ENCODE assay signal across 22 cellular contexts in the genomic region with DNA sequence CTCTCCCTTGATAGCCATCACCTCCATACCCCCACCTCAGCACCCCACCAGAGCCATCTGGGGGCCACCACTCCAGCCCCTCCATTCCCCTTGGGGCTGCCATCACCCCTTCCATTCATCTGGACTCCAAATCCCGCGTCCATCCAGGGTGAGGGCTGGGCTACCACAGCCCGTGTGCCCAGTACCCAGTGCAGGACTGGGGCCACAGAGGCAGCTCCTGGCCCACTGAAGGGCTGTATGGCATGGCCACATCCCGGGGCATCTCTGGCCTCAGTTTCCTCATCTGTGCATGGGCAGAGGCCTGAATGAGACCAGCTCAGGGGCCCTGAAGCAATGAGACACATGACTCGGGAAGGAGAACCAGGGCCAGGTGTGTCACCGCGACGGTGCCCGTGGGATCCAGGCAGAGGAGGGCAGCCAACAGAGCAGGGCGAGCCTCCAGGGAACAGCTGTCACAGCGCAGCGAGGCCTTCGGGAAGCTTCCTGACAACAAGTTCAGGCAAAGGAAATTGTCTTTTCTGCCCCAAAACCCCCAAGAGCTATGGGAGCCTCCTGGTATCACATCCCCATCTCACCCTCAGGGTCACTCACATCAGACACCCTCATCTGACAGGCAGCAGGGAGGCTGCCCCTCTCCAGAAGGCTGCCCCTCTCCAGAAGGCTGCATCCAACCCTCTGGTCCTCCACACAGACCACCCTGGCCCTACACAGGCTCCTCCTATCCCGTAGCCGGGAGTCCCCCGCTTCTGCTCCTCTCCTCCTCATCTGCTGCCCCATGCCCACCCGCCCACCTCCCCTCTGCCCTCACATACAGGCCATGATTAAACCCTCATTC.
A peak's percentile ranks its signal among the peaks of the same experiment; 100 is the strongest.
DNase-seq lines count a peak whose midpoint lies in the region; ATAC-seq and TF ChIP-seq lines count a peak whose summit lies in the region.
"Had no signal": no experiment of that assay in that cellular context is flagged by ENCODE, and none has a peak within 500 bp of the region (broad histone marks: within the 10 kb centered on the region; RNA-seq: fewer than 3 reads in every experiment).

No MANE protein-coding gene starts in this region.

- H4K20me1 ChIP-seq in IMR-90 (ENCODE audit: insufficient read depth, low read length) = no peaks in the 10 kb centered on the region

- peaks cover 0 to 7% of the 10 kb centered on the region in 2 experiments; a peak in 2 of 4 replicates for H3K79me1 ChIP-seq in IMR-90 (ENCODE audit: low read depth in 1 of 2, low read length in 2 of 2)

- 69% methylated on average over 3 of the region's 17 CpGs; no CpG with 5 or more reads in 1 of the 2 experiments for WGBS in IMR-90 (ENCODE audit: extremely low coverage in 2 of 2, insufficient read length in 1 of 2), 2 experiments
- WGBS in psoas muscle, 3 donors = 44 to 56% (median 56%) methylated on average over 17 of the region's 17 CpGs

- no peak overlapping the region for H2AK5ac ChIP-seq in IMR-90 (ENCODE audit: low read depth, low read length)

- no peak overlapping the region for H2BK5ac ChIP-seq in IMR-90 (ENCODE audit: low read depth, low read length, poor library complexity, severe bottlenecking)

- no peaks in the 10 kb centered on the region for H3K36me3 ChIP-seq in IMR-90 (ENCODE audit: control insufficient read depth, insufficient read depth, low read length)
- H3K36me3 ChIP-seq in psoas muscle (ENCODE audit: insufficient read depth in 1 of 2, low read depth in 1 of 2) = no peaks in the 10 kb centered on the region
- H3K36me3 ChIP-seq: SJCRH30 had no signal

- no TSS peak for BruUV-seq in IMR-90 (replicated peaks; lab: Mats Ljungman, UMichigan)

- H3K27me3 ChIP-seq in IMR-90 (ENCODE audit: control insufficient read depth, insufficient read depth, low read length) (no peaks in the 10 kb centered on the region), psoas muscle (ENCODE audit: insufficient read depth in 3 of 3, low read length in 2 of 3) (no peaks in the 10 kb centered on the region)

- no peak overlapping the region for H3K27ac ChIP-seq in IMR-90 (ENCODE audit: insufficient read depth, low read length)
- H3K27ac ChIP-seq in RWPE1 = peak overlapping the region; percentile 94
- H3K27ac ChIP-seq in psoas muscle = no peak overlapping the region
- H3K27ac ChIP-seq: 22Rv1, SJCRH30 had no signal

- H3K9me3 ChIP-seq in IMR-90 (ENCODE audit: control insufficient read depth, insufficient read depth, low read length) (no peaks in the 10 kb centered on the region), psoas muscle (no peaks in the 10 kb centered on the region)
- H3K9me3 ChIP-seq: SJCRH30 had no signal

- no peak overlapping the region for H2BK120ac ChIP-seq in IMR-90 (ENCODE audit: low read depth, low read length)

- no peak overlapping the region for H4K91ac ChIP-seq in IMR-90 (ENCODE audit: insufficient read depth, low read depth, low read length)

- TF ChIP-seq POLR2A in IMR-90 (IDR thresholded peaks at IDR 0.05; ENCODE audit: low read depth, low read length) = no peak

- H2AK9ac ChIP-seq in IMR-90 (replicated peaks; ENCODE audit: low read depth, low read length, poor library complexity) = peak overlapping the region; percentile 70

- ATAC-seq in IMR-90 (ENCODE audit: low read depth) (no peak), psoas muscle (peak; percentile 55 to 70 (median 68))
- ATAC-seq: HCT116, K562, SK-N-SH treated with all-trans-retinoic acid at 6 μM for 48 hours had no signal

- H3K4ac ChIP-seq in IMR-90 (ENCODE audit: low read depth, low read length) = no peak overlapping the region

- H3K56ac ChIP-seq in IMR-90 (ENCODE audit: extremely low read depth, insufficient read depth, low read length) = no peak overlapping the region

- CTCF ChIA-PET in IMR-90 (lab: Yijun Ruan, JAX) (no interaction called here), RWPE1 (lab: Yijun Ruan, JAX) (interaction anchor here (1.2 kb wide), 1 partner anchor 84 kb away, joined by 3 read pairs; no protein-coding TSS in a partner anchor)

- intact Hi-C loops in IMR-90 (cut with micrococcal nuclease) = no loop called here
- intact Hi-C loops in psoas muscle (cut with DNase I) = no loop called here

- H3K18ac ChIP-seq in IMR-90 (ENCODE audit: low read depth, low read length) = no peak overlapping the region

- POLR2A ChIA-PET in IMR-90 (lab: Charles Lee; ENCODE audit: unreplicated experiment) = no interaction called here
- POLR2A ChIA-PET in RWPE1 (lab: Yijun Ruan, JAX; ENCODE audit: low non-redundant PET) = no interaction called here

- H3K4me2 ChIP-seq in IMR-90 (ENCODE audit: low read depth, low read length) = no peak overlapping the region

- in situ Hi-C loops in IMR-90 (cut with MboI; ENCODE audit: low sequenced_read_pairs) = no loop called here

- H2BK15ac ChIP-seq in IMR-90 (ENCODE audit: low read depth, low read length) = no peak overlapping the region

- TF ChIP-seq RAD21 in IMR-90 (IDR thresholded peaks at IDR 0.05; ENCODE audit: low read length) = no peak

- H3K9ac ChIP-seq in IMR-90 (ENCODE audit: low read depth, low read length) = no peak overlapping the region

- H3K4me1 ChIP-seq in IMR-90 (ENCODE audit: control insufficient read depth, insufficient read depth, low read length) = peaks cover 4% of the 10 kb centered on the region
- peaks cover 35% of the 10 kb centered on the region for H3K4me1 ChIP-seq in psoas muscle

- H3K4me3 ChIP-seq in IMR-90 (ENCODE audit: insufficient read depth, low read depth, low read length) = no peak overlapping the region
- H3K4me3 ChIP-seq in psoas muscle = no peak overlapping the region
- H3K4me3 ChIP-seq: K562, SJCRH30 had no signal

- H3K14ac ChIP-seq in IMR-90 (replicated peaks; ENCODE audit: low read depth, low read length) = no peak overlapping the region

- H4K8ac ChIP-seq in IMR-90 (ENCODE audit: low read depth in 2 of 2, low read length in 2 of 2) = no peak overlapping the region

- H3K9me1 ChIP-seq in IMR-90 (ENCODE audit: insufficient read depth, low read length) = peaks cover 2% of the 10 kb centered on the region; the same call in 1 of the 2 replicates

- DNase-seq in DMS 273 (lab: John Stamatoyannopoulos, UW; ENCODE audit: unreplicated experiment) = peak; percentile 38
- DNase-seq in DMS 273 treated with DMSO at 0.1 percent for 48 hours (lab: John Stamatoyannopoulos, UW) = no peak
- DNase-seq in IMR-90 = no peak
- no peak for DNase-seq in RWPE1 (ENCODE audit: low spot score)
- peak; percentile 51 to 79 for DNase-seq in psoas muscle
- DNase-seq in GM10266 (ENCODE audit: extremely low spot score) = no peak
- DNase-seq in GDM1 (lab: John Stamatoyannopoulos, UW) = no peak
- DNase-seq in amniotic stem cell (lab: John Stamatoyannopoulos, UW) = no peak
- DNase-seq: DMS79, EL, GF-D8, Kasumi-1, NCI-H1092 treated with DMSO at 0.1 percent for 48 hours, NCI-H1436, NCI-H1930, NCI-H2227 treated with DMSO at 0.1 percent for 48 hours, NCI-H526 treated with DMSO at 0.1 percent for 48 hours, SJCRH30 had no signal

- H2AFZ ChIP-seq in IMR-90 (replicated peaks; ENCODE audit: low read length, poor library complexity) = peak overlapping the region; percentile 21

- dilution Hi-C loops in IMR-90 (cut with HindIII; ENCODE audit: low sequenced_read_pairs, unreplicated experiment) = no loop called here

- TF ChIP-seq CTCF in IMR-90 (conservative IDR thresholded peaks at IDR 0.05; ENCODE audit: low read depth, low read length) (no peak), RWPE1 (conservative IDR thresholded peaks at IDR 0.05; ENCODE audit: low read depth) (no peak), psoas muscle (IDR thresholded peaks at IDR 0.05) (no peak), GM10266 (IDR thresholded peaks at IDR 0.05; ENCODE audit: control insufficient read depth, insufficient read depth, low read depth, missing control alignments) (no peak)

- no peak overlapping the region for H2BK20ac ChIP-seq in IMR-90 (ENCODE audit: low read depth, low read length)

- no peak overlapping the region for H3K23ac ChIP-seq in IMR-90 (ENCODE audit: low read depth, low read length)

- H4K5ac ChIP-seq in IMR-90 (ENCODE audit: low read depth, low read length) = no peak overlapping the region

TF ChIP-seq in IMR-90, 13 proteins besides CTCF, POLR2A, EP300 and RAD21:
- TF ChIP-seq SMC3 (IDR thresholded peaks at IDR 0.05; ENCODE audit: low read depth, low read length) = no peak
- no peak for TF ChIP-seq NFE2L2 (IDR thresholded peaks at IDR 0.05; ENCODE audit: low read depth, low read length)
- TF ChIP-seq MXI1 (IDR thresholded peaks at IDR 0.05; ENCODE audit: borderline replicate concordance, low read depth, low read length) = no peak
- TF ChIP-seq, protein P1, sequence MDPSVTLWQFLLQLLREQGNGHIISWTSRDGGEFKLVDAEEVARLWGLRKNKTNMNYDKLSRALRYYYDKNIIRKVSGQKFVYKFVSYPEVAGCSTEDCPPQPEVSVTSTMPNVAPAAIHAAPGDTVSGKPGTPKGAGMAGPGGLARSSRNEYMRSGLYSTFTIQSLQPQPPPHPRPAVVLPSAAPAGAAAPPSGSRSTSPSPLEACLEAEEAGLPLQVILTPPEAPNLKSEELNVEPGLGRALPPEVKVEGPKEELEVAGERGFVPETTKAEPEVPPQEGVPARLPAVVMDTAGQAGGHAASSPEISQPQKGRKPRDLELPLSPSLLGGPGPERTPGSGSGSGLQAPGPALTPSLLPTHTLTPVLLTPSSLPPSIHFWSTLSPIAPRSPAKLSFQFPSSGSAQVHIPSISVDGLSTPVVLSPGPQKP (IDR thresholded peaks at IDR 0.05; ENCODE audit: borderline replicate concordance, low read depth, low read length) = no peak
- TF ChIP-seq, protein P2, sequence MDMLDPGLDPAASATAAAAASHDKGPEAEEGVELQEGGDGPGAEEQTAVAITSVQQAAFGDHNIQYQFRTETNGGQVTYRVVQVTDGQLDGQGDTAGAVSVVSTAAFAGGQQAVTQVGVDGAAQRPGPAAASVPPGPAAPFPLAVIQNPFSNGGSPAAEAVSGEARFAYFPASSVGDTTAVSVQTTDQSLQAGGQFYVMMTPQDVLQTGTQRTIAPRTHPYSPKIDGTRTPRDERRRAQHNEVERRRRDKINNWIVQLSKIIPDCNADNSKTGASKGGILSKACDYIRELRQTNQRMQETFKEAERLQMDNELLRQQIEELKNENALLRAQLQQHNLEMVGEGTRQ (IDR thresholded peaks at IDR 0.05; ENCODE audit: low read depth, low read length) = no peak
- TF ChIP-seq MAZ (IDR thresholded peaks at IDR 0.05; ENCODE audit: borderline replicate concordance, low read depth, low read length) = no peak
- TF ChIP-seq CHD1 (IDR thresholded peaks at IDR 0.05; ENCODE audit: low read depth, low read length) = no peak
- no peak for TF ChIP-seq RFX5 (IDR thresholded peaks at IDR 0.05; ENCODE audit: low read depth, low read length)
- TF ChIP-seq CEBPB (IDR thresholded peaks at IDR 0.05; ENCODE audit: low read depth, low read length) = no peak
- TF ChIP-seq FOS (IDR thresholded peaks at IDR 0.05; ENCODE audit: low read depth, low read length) = no peak
- TF ChIP-seq RCOR1 (IDR thresholded peaks at IDR 0.05; ENCODE audit: insufficient replicate concordance, low read length) = no peak

Comparison
In these comparisons a context has a peak if more than half of its experiments do, and no peak if none do; other contexts are left out.
1. DNase-seq: peak in DMS 273 (single experiment) and psoas muscle (2 of 2); none in DMS 273 treated with DMSO at 0.1 percent for 48 hours (single experiment), IMR-90 (single experiment), RWPE1 (single experiment), GM10266 (single experiment), GDM1 (single experiment) and amniotic stem cell (single experiment).